Comparison of ENCODE assay signal across 26 cellular contexts in genomic region chr11:130600139-130600538, GRCh38.
DNase-seq lines count a peak whose midpoint lies in the region; ATAC-seq and TF ChIP-seq lines count a peak whose summit lies in the region.
"Had no signal": no experiment of that assay in that cellular context is flagged by ENCODE, and none has a peak within 500 bp of the region (broad histone marks: within the 10 kb centered on the region; RNA-seq: fewer than 3 reads in every experiment).

No MANE protein-coding gene starts in this region.

- no peaks in the 10 kb centered on the region for H3K79me2 ChIP-seq in GM23338 (replicated peaks; ENCODE audit: insufficient read depth)

- H3K4me3 Mint-ChIP-seq in osteocyte (ENCODE audit: unreplicated experiment) = no peak overlapping the region
- H3K4me3 Mint-ChIP-seq in GM23338 = no peak overlapping the region
- H3K4me3 Mint-ChIP-seq in activated T-cell treated with anti-CD3 and anti-CD28 coated beads, Interleukin-2, amount 50 U/mL, for 72 hours = no peak overlapping the region
- H3K4me3 Mint-ChIP-seq: activated naive CD4-positive, alpha-beta T cell treated with anti-CD3 and anti-CD28 coated beads for 36 hours; T-helper 17 cell had no signal

- intact Hi-C loops in left ventricle myocardium inferior (cut with micrococcal nuclease) (loop anchor here (10.0 kb wide), 1 partner anchor 155 kb away; the partner anchor contains the start of gene ADAMTS15), heart right ventricle (cut with DNase I) (loop anchor here in 1 of 10 donors (10.0 kb wide), 1 partner anchor 145 kb away; no protein-coding TSS in a partner anchor)

- no peak overlapping the region for H3K4me2 ChIP-seq in GM23338
- H3K4me2 ChIP-seq: BLaER1 had no signal

- peak overlapping the region; percentile 91 for H3K27ac Mint-ChIP-seq in osteocyte (ENCODE audit: unreplicated experiment)
- no peak overlapping the region for H3K27ac Mint-ChIP-seq in GM23338
- no peak overlapping the region for H3K27ac Mint-ChIP-seq in activated T-cell treated with anti-CD3 and anti-CD28 coated beads, Interleukin-2, amount 50 U/mL, for 72 hours
- H3K27ac Mint-ChIP-seq: activated naive CD4-positive, alpha-beta T cell treated with anti-CD3 and anti-CD28 coated beads for 36 hours; T-helper 17 cell had no signal

- WGBS in heart right ventricle, 2 donors = 66 to 80% methylated on average over 4 of the region's 4 CpGs

- H3K27me3 ChIP-seq in left ventricle myocardium inferior (ENCODE audit: low read depth) (no peaks in the 10 kb centered on the region), heart right ventricle (no peaks in the 10 kb centered on the region), GM23338 (ENCODE audit: insufficient read depth) (no peaks in the 10 kb centered on the region)
- H3K27me3 ChIP-seq: ascending aorta, BLaER1, uterus had no signal

- H3K27ac ChIP-seq in left ventricle myocardium inferior (replicated peaks) (peak overlapping the region; percentile 66), heart right ventricle (peak overlapping the region in 4 of 10 donors; percentile 46 to 73 (median 58)), GM23338 (ENCODE audit: low read depth) (no peak overlapping the region)
- H3K27ac ChIP-seq: ascending aorta, BLaER1, RWPE1, SK-N-MC had no signal

- no peaks in the 10 kb centered on the region for H3K36me3 Mint-ChIP-seq in osteocyte (ENCODE audit: unreplicated experiment)
- no peaks in the 10 kb centered on the region for H3K36me3 Mint-ChIP-seq in GM23338 (ENCODE audit: low read depth)
- H3K36me3 Mint-ChIP-seq in activated T-cell treated with anti-CD3 and anti-CD28 coated beads, Interleukin-2, amount 50 U/mL, for 72 hours (ENCODE audit: insufficient read depth in 2 of 2) = no peaks in the 10 kb centered on the region

- H3K4me1 ChIP-seq in left ventricle myocardium inferior = peaks cover 36% of the 10 kb centered on the region
- H3K4me1 ChIP-seq in heart right ventricle = peaks cover 0 to 29% (median 19%) of the 10 kb centered on the region in 9 donors
- H3K4me1 ChIP-seq in GM23338 (ENCODE audit: insufficient read depth) = peaks cover 9% of the 10 kb centered on the region
- H3K4me1 ChIP-seq: ascending aorta had no signal

- ATAC-seq in heart right ventricle (no peak), GM23338 (no peak)
- ATAC-seq in activated T-cell treated with anti-CD3 and anti-CD28 coated beads, Interleukin-2, amount 50 U/mL, for 72 hours (replicated peaks in 1 of 2) = no peak
- ATAC-seq: T-helper 17 cell had no signal

- H3K4me3 ChIP-seq in left ventricle myocardium inferior = no peak overlapping the region
- H3K4me3 ChIP-seq in heart right ventricle = no peak overlapping the region
- no peak overlapping the region for H3K4me3 ChIP-seq in fibroblast of the aortic adventitia (ENCODE audit: low read depth, low read length)
- H3K4me3 ChIP-seq in GM23338 = no peak overlapping the region
- H3K4me3 ChIP-seq: ascending aorta, BLaER1, SK-N-MC, uterus had no signal

- no peaks in the 10 kb centered on the region for H3F3A ChIP-seq in GM23338 (replicated peaks; ENCODE audit: low read depth)

- H3K4me1 Mint-ChIP-seq in osteocyte (ENCODE audit: unreplicated experiment) = peaks cover 38% of the 10 kb centered on the region
- H3K4me1 Mint-ChIP-seq in GM23338 = peaks cover 24% of the 10 kb centered on the region
- no peaks in the 10 kb centered on the region for H3K4me1 Mint-ChIP-seq in activated T-cell treated with anti-CD3 and anti-CD28 coated beads, Interleukin-2, amount 50 U/mL, for 72 hours (ENCODE audit: low read depth)
- H3K4me1 Mint-ChIP-seq: T-helper 17 cell had no signal

- no peak for TF ChIP-seq CTCF in left ventricle myocardium inferior (IDR thresholded peaks at IDR 0.05; ENCODE audit: borderline replicate concordance)
- no peak for TF ChIP-seq CTCF in heart right ventricle (IDR thresholded peaks at IDR 0.05)
- TF ChIP-seq CTCF in fibroblast of the aortic adventitia (IDR thresholded peaks at IDR 0.05; ENCODE audit: insufficient read depth, low read length) = no peak
- TF ChIP-seq CTCF in osteocyte (IDR thresholded peaks at IDR 0.05) = no peak
- no peak for TF ChIP-seq CTCF in GM23338 (conservative IDR thresholded peaks at IDR 0.05; ENCODE audit: low read depth in 2 of 2)

- no peaks in the 10 kb centered on the region for H3K9me3 Mint-ChIP-seq in osteocyte (ENCODE audit: unreplicated experiment)
- no peaks in the 10 kb centered on the region; the same call in 2 of the 3 replicates for H3K9me3 Mint-ChIP-seq in GM23338
- H3K9me3 Mint-ChIP-seq in activated T-cell treated with anti-CD3 and anti-CD28 coated beads, Interleukin-2, amount 50 U/mL, for 72 hours = no peaks in the 10 kb centered on the region
- H3K9me3 Mint-ChIP-seq: activated naive CD4-positive, alpha-beta T cell treated with anti-CD3 and anti-CD28 coated beads for 36 hours had no signal

- H2AFZ ChIP-seq in GM23338 = no peak overlapping the region

- H3K27me3 Mint-ChIP-seq in osteocyte (ENCODE audit: unreplicated experiment) = no peaks in the 10 kb centered on the region
- H3K27me3 Mint-ChIP-seq in GM23338 (ENCODE audit: insufficient read depth, low read depth, poor library complexity) = peaks cover 7% of the 10 kb centered on the region
- no peaks in the 10 kb centered on the region for H3K27me3 Mint-ChIP-seq in activated T-cell treated with anti-CD3 and anti-CD28 coated beads, Interleukin-2, amount 50 U/mL, for 72 hours (ENCODE audit: low read depth)
- H3K27me3 Mint-ChIP-seq: T-helper 17 cell had no signal

- DNase-seq in left ventricle myocardium inferior (no peak), heart right ventricle (no peak), amniotic epithelial cell (ENCODE audit: low read depth) (peak; percentile 37), fibroblast of the aortic adventitia (ENCODE audit: low read depth) (peak; percentile 43), osteocyte (ENCODE audit: extremely low spot score, unreplicated experiment) (no peak), NCI-H128 (lab: John Stamatoyannopoulos, UW; ENCODE audit: unreplicated experiment) (no peak), GM23338 (ENCODE audit: low spot score) (no peak)
- no peak for DNase-seq in activated T-cell treated with anti-CD3 and anti-CD28 coated beads, Interleukin-2, amount 50 U/mL, for 72 hours
- DNase-seq: activated CD4-positive, alpha-beta T cell treated with anti-CD3 and anti-CD28 coated beads for 48 hours; activated naive CD4-positive, alpha-beta T cell treated with anti-CD3 and anti-CD28 coated beads for 36 hours; activated T-cell treated with anti-CD3 and anti-CD28 coated beads, Interleukin-2, amount 50 U/mL, for 48 hours; DMS53; GF-D8; Kasumi-1; NCI-H1048; NCI-H187 treated with DMSO at 0.1 percent for 48 hours; NCI-H748 treated with DMSO at 0.1 percent for 48 hours; occipital lobe; stimulated activated CD4-positive, alpha-beta T cell treated with anti-CD3 and anti-CD28 coated beads, Interleukin-4, amount 100 ng/mL, for 24 hours; stimulated activated naive CD4-positive, alpha-beta T cell; T-helper 17 cell; uterus had no signal

- H4K20me1 ChIP-seq in GM23338 (replicated peaks; ENCODE audit: insufficient read depth) = no peaks in the 10 kb centered on the region
- H4K20me1 ChIP-seq: BLaER1 had no signal

- H3K36me3 ChIP-seq in left ventricle myocardium inferior (no peaks in the 10 kb centered on the region), heart right ventricle (no peaks in the 10 kb centered on the region), GM23338 (ENCODE audit: insufficient read depth) (no peaks in the 10 kb centered on the region)
- H3K36me3 ChIP-seq: ascending aorta, BLaER1, uterus had no signal

- H3K9me3 ChIP-seq in left ventricle myocardium inferior (replicated peaks) (no peaks in the 10 kb centered on the region), heart right ventricle (no peaks in the 10 kb centered on the region)
- H3K9me3 ChIP-seq: ascending aorta, BLaER1, uterus had no signal

- no peaks in the 10 kb centered on the region; the same call in 1 of the 2 replicates for H3K9me2 ChIP-seq in GM23338 (ENCODE audit: insufficient read depth)

TF ChIP-seq in GM23338, 12 proteins besides CTCF, POLR2A, EP300 and RAD21 (continues in another document):
- TF ChIP-seq EZH2phosphoT487 (IDR thresholded peaks at IDR 0.05; ENCODE audit: unreplicated experiment) (no peak), REST (IDR thresholded peaks at IDR 0.05; ENCODE audit: unreplicated experiment) (no peak), ETS1 (IDR thresholded peaks at IDR 0.05) (no peak), ZNF114 (CRISPR knock-in tag; IDR thresholded peaks at IDR 0.05) (no peak), JUNB (IDR thresholded peaks at IDR 0.05; ENCODE audit: unreplicated experiment) (no peak), NANOG (IDR thresholded peaks at IDR 0.05; ENCODE audit: borderline replicate concordance) (no peak)

Comparison
In these comparisons a context has a peak if more than half of its experiments do, and no peak if none do; other contexts are left out.
1. DNase-seq: peak in amniotic epithelial cell (single experiment) and fibroblast of the aortic adventitia (single experiment); none in left ventricle myocardium inferior (single experiment), heart right ventricle (0 of 2), osteocyte (single experiment), NCI-H128 (single experiment), GM23338 (single experiment) and activated T-cell treated with anti-CD3 and anti-CD28 coated beads, Interleukin-2, amount 50 U/mL, for 72 hours (0 of 2).